ENCODE assay signal across 11 cellular contexts in the genomic region with DNA sequence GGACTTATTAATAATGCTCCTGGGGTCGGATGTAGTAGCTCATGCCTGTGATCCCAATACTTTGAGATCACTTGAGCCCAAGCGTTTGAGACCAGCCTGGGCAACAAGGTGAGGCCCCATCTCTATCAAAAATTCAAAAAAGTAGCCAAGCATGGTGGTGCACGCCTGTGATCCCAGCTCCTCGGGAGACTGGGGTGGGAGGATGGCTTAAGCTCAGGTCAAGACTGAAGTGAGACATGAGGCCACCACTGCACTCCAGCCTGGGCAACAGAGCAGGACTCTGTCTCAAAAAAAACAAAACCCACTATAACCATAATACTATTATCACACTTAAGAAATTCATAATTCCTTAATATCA. TPM values are rescaled to one million over a fixed set of nuclear protein-coding genes. Genes with fewer than 3 reads are reported as not detected.
A peak's percentile ranks its signal among the peaks of the same experiment; 100 is the strongest.
DNase-seq lines count a peak whose midpoint lies in the region; ATAC-seq and TF ChIP-seq lines count a peak whose summit lies in the region.
"Had no signal": no experiment of that assay in that cellular context is flagged by ENCODE, and none has a peak within 500 bp of the region (broad histone marks: within the 10 kb centered on the region; RNA-seq: fewer than 3 reads in every experiment).

No MANE protein-coding gene starts in this region.

- H3K4me1 ChIP-seq in lower lobe of right lung = peaks cover 33% of the 10 kb centered on the region

- H3K4me3 ChIP-seq in lower lobe of right lung = no peak overlapping the region

- peak overlapping the region; percentile 96 for H3K27ac ChIP-seq in lower lobe of right lung

- peaks cover 38% of the 10 kb centered on the region for H3K4me1 Mint-ChIP-seq in stimulated activated naive CD8-positive, alpha-beta T cell treated with anti-CD3 and anti-CD28 coated beads, Interleukin-15, Interleukin-2, amounts not matched to agents 100 ng/mL and 50 ng/mL, for 24 hours (ENCODE audit: low read depth)
- peaks cover 30% of the 10 kb centered on the region for H3K4me1 Mint-ChIP-seq in activated CD8-positive, alpha-beta T cell treated with anti-CD3 and anti-CD28 coated beads for 36 hours (ENCODE audit: low read depth)

- TF ChIP-seq CTCF in activated CD8-positive, alpha-beta T cell treated with anti-CD3 and anti-CD28 coated beads for 36 hours (IDR thresholded peaks at IDR 0.05) = no peak
- TF ChIP-seq CTCF in lower lobe of right lung (IDR thresholded peaks at IDR 0.05) = no peak

- no peaks in the 10 kb centered on the region for H3K9me3 ChIP-seq in lower lobe of right lung

- CTCF ChIA-PET in activated CD8-positive, alpha-beta T cell treated with anti-CD3 and anti-CD28 coated beads for 36 hours (lab: Charles Lee) = interaction anchor here (1.6 to 3.1 kb wide), 3 partner anchors 12 to 66 kb away, joined by 3 to 12 read pairs (median 5); no protein-coding TSS in a partner anchor

- POLR2A ChIA-PET in activated CD8-positive, alpha-beta T cell treated with anti-CD3 and anti-CD28 coated beads for 36 hours (lab: Charles Lee) = interaction anchor here (1.2 to 5.8 kb wide), 3 partner anchors 11 to 18 kb away, joined by 3 to 39 read pairs (median 3); no protein-coding TSS in a partner anchor

- no peaks in the 10 kb centered on the region for H3K27me3 ChIP-seq in lower lobe of right lung (ENCODE audit: low read depth)

- peak overlapping the region; percentile 96 for H3K27ac Mint-ChIP-seq in stimulated activated naive CD8-positive, alpha-beta T cell treated with anti-CD3 and anti-CD28 coated beads, Interleukin-15, Interleukin-2, amounts not matched to agents 100 ng/mL and 50 ng/mL, for 24 hours
- no peak overlapping the region for H3K27ac Mint-ChIP-seq in activated CD8-positive, alpha-beta T cell treated with anti-CD3 and anti-CD28 coated beads for 36 hours

- H3K9me3 Mint-ChIP-seq in stimulated activated naive CD8-positive, alpha-beta T cell treated with anti-CD3 and anti-CD28 coated beads, Interleukin-15, Interleukin-2, amounts not matched to agents 100 ng/mL and 50 ng/mL, for 24 hours = no peaks in the 10 kb centered on the region
- no peaks in the 10 kb centered on the region for H3K9me3 Mint-ChIP-seq in activated CD8-positive, alpha-beta T cell treated with anti-CD3 and anti-CD28 coated beads for 36 hours

- no peak for DNase-seq in stimulated activated naive CD8-positive, alpha-beta T cell treated with anti-CD3 and anti-CD28 coated beads, Interleukin-15, Interleukin-2, amounts not matched to agents 100 U/mL and 50 U/mL, for 24 hours
- DNase-seq in activated CD8-positive, alpha-beta T cell treated with anti-CD3 and anti-CD28 coated beads for 36 hours = no peak
- no peak for DNase-seq in lower lobe of right lung
- DNase-seq in DMS153 (lab: John Stamatoyannopoulos, UW) = no peak
- DNase-seq in NCI-H2029 (lab: John Stamatoyannopoulos, UW) = no peak
- DNase-seq in GDM1 (lab: John Stamatoyannopoulos, UW) = no peak
- DNase-seq: NCI-H1105 treated with DMSO at 0.1 percent for 48 hours, NCI-H345 had no signal

- no peaks in the 10 kb centered on the region for H3K27me3 Mint-ChIP-seq in stimulated activated naive CD8-positive, alpha-beta T cell treated with anti-CD3 and anti-CD28 coated beads, Interleukin-15, Interleukin-2, amounts not matched to agents 100 ng/mL and 50 ng/mL, for 24 hours
- no peaks in the 10 kb centered on the region for H3K27me3 Mint-ChIP-seq in activated CD8-positive, alpha-beta T cell treated with anti-CD3 and anti-CD28 coated beads for 36 hours

- no peaks in the 10 kb centered on the region for H3K36me3 ChIP-seq in lower lobe of right lung

- intact Hi-C loops in activated CD8-positive, alpha-beta T cell treated with anti-CD3 and anti-CD28 coated beads for 36 hours (cut with micrococcal nuclease) = loop anchor here (10.0 kb wide), 1 partner anchor 67 kb away; the partner anchor contains the start of gene FBXO28
- intact Hi-C loops in lower lobe of right lung (cut with DNase I) = no loop called here

- H3K36me3 Mint-ChIP-seq in stimulated activated naive CD8-positive, alpha-beta T cell treated with anti-CD3 and anti-CD28 coated beads, Interleukin-15, Interleukin-2, amounts not matched to agents 100 ng/mL and 50 ng/mL, for 24 hours (ENCODE audit: low read depth) = peaks cover 21% of the 10 kb centered on the region
- peaks cover 20% of the 10 kb centered on the region for H3K36me3 Mint-ChIP-seq in activated CD8-positive, alpha-beta T cell treated with anti-CD3 and anti-CD28 coated beads for 36 hours (ENCODE audit: low read depth)

- no peak overlapping the region for H3K4me3 Mint-ChIP-seq in stimulated activated naive CD8-positive, alpha-beta T cell treated with anti-CD3 and anti-CD28 coated beads, Interleukin-15, Interleukin-2, amounts not matched to agents 100 ng/mL and 50 ng/mL, for 24 hours
- peak overlapping the region; percentile 81 for H3K4me3 Mint-ChIP-seq in activated CD8-positive, alpha-beta T cell treated with anti-CD3 and anti-CD28 coated beads for 36 hours

- no peak for ATAC-seq in stimulated activated naive CD8-positive, alpha-beta T cell treated with anti-CD3 and anti-CD28 coated beads, Interleukin-15, Interleukin-2, amounts not matched to agents 100 U/mL and 50 U/mL, for 24 hours
- no peak for ATAC-seq in activated CD8-positive, alpha-beta T cell treated with anti-CD3 and anti-CD28 coated beads for 36 hours
- no peak for ATAC-seq in lower lobe of right lung
- no peak for ATAC-seq in GM19023 (IDR thresholded peaks at IDR 0.05; ENCODE audit: unreplicated experiment)
- ATAC-seq: Panc1 had no signal

RNA-seq across cellular contexts. Expression of gene DEGS1, which starts 1.6 kb away (rescaled TPM):
- 10 to 100 TPM; 32.3 to 33.8 TPM for total RNA-seq in activated CD8-positive, alpha-beta T cell treated with anti-CD3 and anti-CD28 coated beads for 36 hours
- 72.0 TPM for total RNA-seq in lower lobe of right lung
